In the genomic region with DNA sequence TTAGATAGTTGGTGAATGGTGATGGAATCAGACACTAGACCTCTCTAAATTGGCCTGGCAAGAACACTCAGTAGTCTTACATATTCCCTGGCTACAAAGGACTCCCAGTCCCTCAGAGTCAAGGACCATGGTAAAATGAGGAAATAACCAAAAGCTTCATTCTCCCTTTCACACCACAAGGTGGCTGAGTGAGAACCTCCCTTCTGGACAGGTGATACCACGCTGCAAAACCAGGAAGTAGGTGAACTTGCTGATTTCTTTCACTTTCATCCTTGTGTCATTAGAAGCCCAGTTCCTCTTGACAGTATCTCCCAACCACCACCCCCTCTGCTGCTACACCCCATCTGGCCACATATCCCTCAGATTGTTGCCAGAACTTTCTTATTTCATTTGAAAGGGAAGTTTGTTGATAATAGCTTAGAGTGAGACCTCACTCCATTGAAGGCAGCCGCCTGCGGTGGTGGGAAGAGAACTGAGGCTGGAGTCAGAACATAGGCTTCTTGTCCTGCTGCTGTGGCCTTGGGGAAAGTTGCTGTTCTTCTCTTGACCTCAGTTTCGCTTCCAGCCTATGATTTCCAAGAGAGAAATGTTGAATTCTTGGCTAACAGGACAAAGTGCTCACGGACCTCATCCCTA, we compare ENCODE assay signal across 8 cellular contexts.
A peak's percentile ranks its signal among the peaks of the same experiment; 100 is the strongest.
DNase-seq lines count a peak whose midpoint lies in the region; ATAC-seq and TF ChIP-seq lines count a peak whose summit lies in the region.

No MANE protein-coding gene starts in this region.

- peak; percentile 24; the same call in 1 of the 2 replicates for TF ChIP-seq CTCF in 22Rv1 (IDR thresholded peaks at IDR 0.05)

- TF ChIP-seq POLR2A in GM18505 (IDR thresholded peaks at IDR 0.05; ENCODE audit: borderline replicate concordance, extremely low read depth, insufficient read depth, insufficient read length) = no peak

- ATAC-seq in GM18505 (IDR thresholded peaks at IDR 0.05; ENCODE audit: unreplicated experiment) = peak; percentile 75
- peak; percentile 81 for ATAC-seq in HG02798 (IDR thresholded peaks at IDR 0.05; ENCODE audit: poor library complexity, unreplicated experiment)
- ATAC-seq in left colon = peak; percentile 92

- intact Hi-C loops in left colon (cut with DNase I, micrococcal nuclease) = no loop called here

- H3K27ac ChIP-seq in 22Rv1 = no peak overlapping the region

- DNase-seq in NCI-H69 (lab: John Stamatoyannopoulos, UW) (peak; percentile 73), left colon (peak in 1 of 2 donors; percentile 34), amniotic stem cell (lab: John Stamatoyannopoulos, UW) (no peak), middle frontal gyrus (ENCODE audit: extremely low spot score, low spot score) (no peak), dermis blood vessel endothelial cell (no peak)
